Comparison of ENCODE assay signal across 1 cellular context in genomic region chr4:184289179-184289535, GRCh38.
TF ChIP-seq lines count a peak whose summit lies in the region.

No MANE protein-coding gene starts in this region.

TF ChIP-seq in IMR-90, 13 proteins besides CTCF, POLR2A, EP300 and RAD21:
- TF ChIP-seq MAZ (IDR thresholded peaks at IDR 0.05; ENCODE audit: borderline replicate concordance, low read depth, low read length), result no peak
- 0 out of 2 replicates have a peak, but pooled peaks have one; percentile 4 for TF ChIP-seq CEBPB (IDR thresholded peaks at IDR 0.05; ENCODE audit: low read depth, low read length)
- no peak for TF ChIP-seq BHLHE40 (IDR thresholded peaks at IDR 0.05; ENCODE audit: low read depth, low read length)
- TF ChIP-seq, protein P1, sequence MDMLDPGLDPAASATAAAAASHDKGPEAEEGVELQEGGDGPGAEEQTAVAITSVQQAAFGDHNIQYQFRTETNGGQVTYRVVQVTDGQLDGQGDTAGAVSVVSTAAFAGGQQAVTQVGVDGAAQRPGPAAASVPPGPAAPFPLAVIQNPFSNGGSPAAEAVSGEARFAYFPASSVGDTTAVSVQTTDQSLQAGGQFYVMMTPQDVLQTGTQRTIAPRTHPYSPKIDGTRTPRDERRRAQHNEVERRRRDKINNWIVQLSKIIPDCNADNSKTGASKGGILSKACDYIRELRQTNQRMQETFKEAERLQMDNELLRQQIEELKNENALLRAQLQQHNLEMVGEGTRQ (IDR thresholded peaks at IDR 0.05; ENCODE audit: low read depth, low read length), result no peak
- no peak for TF ChIP-seq NFE2L2 (IDR thresholded peaks at IDR 0.05; ENCODE audit: low read depth, low read length)
- no peak for TF ChIP-seq FOS (IDR thresholded peaks at IDR 0.05; ENCODE audit: low read depth, low read length)
- TF ChIP-seq, protein P2, sequence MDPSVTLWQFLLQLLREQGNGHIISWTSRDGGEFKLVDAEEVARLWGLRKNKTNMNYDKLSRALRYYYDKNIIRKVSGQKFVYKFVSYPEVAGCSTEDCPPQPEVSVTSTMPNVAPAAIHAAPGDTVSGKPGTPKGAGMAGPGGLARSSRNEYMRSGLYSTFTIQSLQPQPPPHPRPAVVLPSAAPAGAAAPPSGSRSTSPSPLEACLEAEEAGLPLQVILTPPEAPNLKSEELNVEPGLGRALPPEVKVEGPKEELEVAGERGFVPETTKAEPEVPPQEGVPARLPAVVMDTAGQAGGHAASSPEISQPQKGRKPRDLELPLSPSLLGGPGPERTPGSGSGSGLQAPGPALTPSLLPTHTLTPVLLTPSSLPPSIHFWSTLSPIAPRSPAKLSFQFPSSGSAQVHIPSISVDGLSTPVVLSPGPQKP (IDR thresholded peaks at IDR 0.05; ENCODE audit: borderline replicate concordance, low read depth, low read length), result no peak
